In genomic region chr22:19291218-19291579, GRCh38 we compare ENCODE assay signal across 8 cellular contexts. TPM values are rescaled to one million over a fixed set of nuclear protein-coding genes. Genes with fewer than 3 reads are reported as not detected.
A peak's percentile ranks its signal among the peaks of the same experiment; 100 is the strongest.
DNase-seq lines count a peak whose midpoint lies in the region; TF ChIP-seq lines count a peak whose summit lies in the region.

No MANE protein-coding gene starts in this region.

- H3K36me3 Mint-ChIP-seq in Caco-2 (ENCODE audit: insufficient read depth, unreplicated experiment) (no peaks in the 10 kb centered on the region), HFFc6 (ENCODE audit: low read depth) (no peaks in the 10 kb centered on the region), immature natural killer cell (no peaks in the 10 kb centered on the region)

- peak overlapping the region; percentile 42 for H3K27ac Mint-ChIP-seq in Caco-2 (ENCODE audit: unreplicated experiment)
- peak overlapping the region; percentile 70 for H3K27ac Mint-ChIP-seq in HFFc6
- H3K27ac Mint-ChIP-seq in immature natural killer cell, result peak overlapping the region in 1 of 6 donors; percentile 62

- H3K36me3 ChIP-seq in Caco-2 (ENCODE audit: control insufficient read depth, insufficient read depth, low read length), result no peaks in the 10 kb centered on the region
- H3K36me3 ChIP-seq in SJSA1, result peaks cover 13% of the 10 kb centered on the region
- no peaks in the 10 kb centered on the region for H3K36me3 ChIP-seq in brain microvascular endothelial cell (replicated peaks)

- CTCF ChIA-PET in Caco-2 (lab: Charles Lee), result interaction anchor here (0.7 to 1.6 kb wide), 4 partner anchors 9 to 113 kb away, joined by 3 to 8 read pairs (median 4); partner anchors contain the start of gene SLC25A1

- POLR2A ChIA-PET in Caco-2 (lab: Charles Lee), result interaction anchor here (0.6 kb wide), 3 partner anchors 99 to 147 kb away, joined by 6 read pairs; partner anchors contain the start of genes ESS2 and HIRA

- no peak for TF ChIP-seq CTCF in Caco-2 (IDR thresholded peaks at IDR 0.05; ENCODE audit: insufficient read depth in 1 of 2, low read depth in 1 of 2, low read length in 1 of 2, severe bottlenecking in 1 of 2, unreplicated experiment in 1 of 2)
- TF ChIP-seq CTCF in HFFc6 (IDR thresholded peaks at IDR 0.05), result peak; percentile 29; the same call in 1 of the 2 replicates
- TF ChIP-seq CTCF in brain microvascular endothelial cell (IDR thresholded peaks at IDR 0.05; ENCODE audit: low read depth, low read length, missing control alignments), result no peak

- DNase-seq in Caco-2 (peak; percentile 41 to 49), HFFc6 (peak; percentile 8), SJSA1 (ENCODE audit: low read depth in 1 of 2, low spot score in 2 of 2) (peak; percentile 42 to 59), brain microvascular endothelial cell (no peak), immature natural killer cell (no peak), NCI-H2029 (lab: John Stamatoyannopoulos, UW) (no peak), NCI-H2081 (lab: John Stamatoyannopoulos, UW) (no peak)
- DNase-seq in stimulated activated CD4-positive, alpha-beta T cell treated with anti-CD3 and anti-CD28 coated beads, Interleukin-15, amount 100 ng/mL, for 24 hours, result peak; percentile 43

- H3K4me3 Mint-ChIP-seq in Caco-2 (ENCODE audit: unreplicated experiment), result peak overlapping the region; percentile 82
- peak overlapping the region; percentile 90 for H3K4me3 Mint-ChIP-seq in HFFc6
- peak overlapping the region; percentile 75 to 85 (median 83) for H3K4me3 Mint-ChIP-seq in immature natural killer cell

- H3K4me1 Mint-ChIP-seq in Caco-2 (ENCODE audit: low read depth, unreplicated experiment) (peaks cover 4% of the 10 kb centered on the region), HFFc6 (ENCODE audit: low read depth) (peaks cover 58% of the 10 kb centered on the region), immature natural killer cell (peaks cover 23 to 34% of the 10 kb centered on the region in 2 donors)

- H3K27me3 ChIP-seq in Caco-2 (replicated peaks; ENCODE audit: control insufficient read depth, insufficient read depth, low read length) (no peaks in the 10 kb centered on the region), SJSA1 (replicated peaks) (no peaks in the 10 kb centered on the region), brain microvascular endothelial cell (replicated peaks) (no peaks in the 10 kb centered on the region)

- H3K4me3 ChIP-seq in Caco-2 (ENCODE audit: low read depth, low read length) (peak overlapping the region; percentile 78), SJSA1 (peak overlapping the region; percentile 98), brain microvascular endothelial cell (ENCODE audit: low read depth, low read length) (peak overlapping the region; percentile 67)

- H3K9me3 ChIP-seq in Caco-2 (no peaks in the 10 kb centered on the region), SJSA1 (replicated peaks) (0 out of 2 replicates have a peak, but pooled peaks cover 3% of the 10 kb centered on the region)

- in situ Hi-C loops in brain microvascular endothelial cell (cut with HindIII; ENCODE audit: low pct_ligation_motif_present, low sequenced_read_pairs), result no loop called here

- H3K27me3 Mint-ChIP-seq in Caco-2 (ENCODE audit: insufficient read depth, unreplicated experiment) (no peaks in the 10 kb centered on the region), HFFc6 (ENCODE audit: insufficient read depth) (peaks cover 6% of the 10 kb centered on the region; the same call in 1 of the 2 replicates), immature natural killer cell (ENCODE audit: low read depth in 3 of 3) (peaks cover 16 to 30% (median 18%) of the 10 kb centered on the region in 3 donors)

- H3K4me1 ChIP-seq in Caco-2, result no peaks in the 10 kb centered on the region
- H3K4me1 ChIP-seq in SJSA1 (replicated peaks), result peaks cover 60% of the 10 kb centered on the region

- H3K27ac ChIP-seq in SJSA1, result peak overlapping the region; percentile 64
- H3K27ac ChIP-seq in brain microvascular endothelial cell, result peak overlapping the region; percentile 34

- intact Hi-C loops in Caco-2 (cut with micrococcal nuclease; ENCODE audit: unreplicated experiment), result loop anchor here (1.0 kb wide), 1 partner anchor 112 kb away; no protein-coding TSS in a partner anchor

- no TSS peak for BruUV-seq in Caco-2 (replicated peaks; lab: Mats Ljungman, UMichigan)

- H3K9me3 Mint-ChIP-seq in Caco-2 (ENCODE audit: unreplicated experiment) (no peaks in the 10 kb centered on the region), HFFc6 (no peaks in the 10 kb centered on the region), immature natural killer cell (no peaks in the 10 kb centered on the region)

RNA-seq across cellular contexts. Expression of gene CLTCL1, which starts 0.3 kb away (rescaled TPM):
- total RNA-seq in Caco-2 (2022), result 7.8 and 7.9 TPM in 2 replicates
- 1 to 10 TPM; 6.3 to 9.0 (median 7.3) TPM for total RNA-seq in HFFc6 (2021; fragmentation: NEBNext Ultra II Directional; extraction: Animal tissue kit (Norgen Biotek cat#: 25700))
- total RNA-seq in SJSA1 (2014; rRNA removed; shearing (Covaris generic)), result 7.3 and 17.1 TPM in 2 replicates
- polyA plus RNA-seq in immature natural killer cell, result under 1 TPM; 0.06 to 0.37 (median 0.19) TPM

Comparison
In these comparisons a context has a peak if more than half of its experiments do, and no peak if none do; other contexts are left out.
1. DNase-seq: peak in Caco-2 (2 of 2), HFFc6 (single experiment), SJSA1 (2 of 2) and stimulated activated CD4-positive, alpha-beta T cell treated with anti-CD3 and anti-CD28 coated beads, Interleukin-15, amount 100 ng/mL, for 24 hours (single experiment); none in brain microvascular endothelial cell (single experiment), immature natural killer cell (0 of 3), NCI-H2029 (single experiment) and NCI-H2081 (0 of 2).
2. Peak in every context shown above with its lines, with median percentiles within 50 percentile points of each other: H3K4me3 ChIP-seq and H3K4me3 Mint-ChIP-seq.